ENCODE assay signal across 25 cellular contexts in genomic region chr16:52773026-52773425, GRCh38.
A peak's percentile ranks its signal among the peaks of the same experiment; 100 is the strongest.
DNase-seq lines count a peak whose midpoint lies in the region; ATAC-seq and TF ChIP-seq lines count a peak whose summit lies in the region.
"Had no signal": no experiment of that assay in that cellular context is flagged by ENCODE, and none has a peak within 500 bp of the region (broad histone marks: within the 10 kb centered on the region; RNA-seq: fewer than 3 reads in every experiment).

No MANE protein-coding gene starts in this region.

- no peak overlapping the region for H3K4me3 Mint-ChIP-seq in neural progenitor cell
- H3K4me3 Mint-ChIP-seq: activated CD4-positive, alpha-beta memory T cell treated with anti-CD3 and anti-CD28 coated beads, Interleukin-2, amount 10 ng/mL, durations not matched to agents 7 days and 5 days; CD4-positive, alpha-beta T cell; natural killer cell; stimulated activated naive CD8-positive, alpha-beta T cell treated with anti-CD3 and anti-CD28 coated beads, Interleukin-15, amount 100 ng/mL, for 72 hours; T-helper 17 cell had no signal

- H2AFZ ChIP-seq in neural progenitor cell (replicated peaks) = peak overlapping the region; percentile 23

- H3K4me1 Mint-ChIP-seq in neural progenitor cell = no peaks in the 10 kb centered on the region
- H3K4me1 Mint-ChIP-seq: activated CD4-positive, alpha-beta memory T cell treated with anti-CD3 and anti-CD28 coated beads, Interleukin-2, amount 10 ng/mL, durations not matched to agents 7 days and 5 days; natural killer cell; stimulated activated naive CD8-positive, alpha-beta T cell treated with anti-CD3 and anti-CD28 coated beads, Interleukin-15, amount 100 ng/mL, for 72 hours; T-helper 17 cell had no signal

- H3F3A ChIP-seq in neural progenitor cell (ENCODE audit: low read depth) = no peaks in the 10 kb centered on the region

- H3K27ac ChIP-seq in neural progenitor cell (no peak overlapping the region), substantia nigra (ENCODE audit: low read depth, low read length, poor library complexity, severe bottlenecking) (no peak overlapping the region)
- H3K27ac ChIP-seq: thyroid gland had no signal

- H3K27ac Mint-ChIP-seq in neural progenitor cell = no peak overlapping the region
- H3K27ac Mint-ChIP-seq: activated CD4-positive, alpha-beta memory T cell treated with anti-CD3 and anti-CD28 coated beads, Interleukin-2, amount 10 ng/mL, durations not matched to agents 7 days and 5 days; activated naive CD4-positive, alpha-beta T cell treated with anti-CD3 and anti-CD28 coated beads, Interleukin-2, amount 50 U/mL, for 72 hours; activated T-helper 2 cell treated with anti-CD3 and anti-CD28 coated beads, Interferon-gamma antibody, Interleukin-2, Interleukin-4, amounts not matched to agents 10 μg/mL and 5 μg/mL and 100 μg/mL, durations not matched to agents 14 hours and 24 hours and 36 hours; CD4-positive, alpha-beta T cell; natural killer cell; stimulated activated naive CD8-positive, alpha-beta T cell treated with anti-CD3 and anti-CD28 coated beads, Interleukin-15, amount 100 ng/mL, for 72 hours; T-helper 17 cell had no signal

- no peaks in the 10 kb centered on the region for H3K9me3 ChIP-seq in neural progenitor cell (ENCODE audit: low read depth)
- H3K9me3 ChIP-seq: thyroid gland had no signal

- no peaks in the 10 kb centered on the region for H3K27me3 ChIP-seq in neural progenitor cell
- H3K27me3 ChIP-seq: thyroid gland had no signal

- TF ChIP-seq CTCF in neural progenitor cell (IDR thresholded peaks at IDR 0.05) = no peak

- H3K27me3 Mint-ChIP-seq in neural progenitor cell (ENCODE audit: insufficient read depth, low read depth) = no peaks in the 10 kb centered on the region
- H3K27me3 Mint-ChIP-seq: activated CD4-positive, alpha-beta memory T cell treated with anti-CD3 and anti-CD28 coated beads, Interleukin-2, amount 10 ng/mL, durations not matched to agents 7 days and 5 days; CD4-positive, alpha-beta T cell; stimulated activated naive CD8-positive, alpha-beta T cell treated with anti-CD3 and anti-CD28 coated beads, Interleukin-15, amount 100 ng/mL, for 72 hours; T-helper 17 cell had no signal

- H3K9me3 Mint-ChIP-seq in neural progenitor cell = no peaks in the 10 kb centered on the region
- H3K9me3 Mint-ChIP-seq: activated CD4-positive, alpha-beta memory T cell treated with anti-CD3 and anti-CD28 coated beads, Interleukin-2, amount 10 ng/mL, durations not matched to agents 7 days and 5 days; activated naive CD4-positive, alpha-beta T cell treated with anti-CD3 and anti-CD28 coated beads, Interleukin-2, amount 50 U/mL, for 72 hours; activated T-helper 2 cell treated with anti-CD3 and anti-CD28 coated beads, Interferon-gamma antibody, Interleukin-2, Interleukin-4, amounts not matched to agents 10 μg/mL and 5 μg/mL and 100 μg/mL, durations not matched to agents 14 hours and 24 hours and 36 hours; CD4-positive, alpha-beta T cell had no signal

- no peaks in the 10 kb centered on the region for H3K36me3 ChIP-seq in neural progenitor cell
- H3K36me3 ChIP-seq: thyroid gland had no signal

- peak; percentile 12 to 48 for DNase-seq in NCI-H187 (lab: John Stamatoyannopoulos, UW)
- no peak for DNase-seq in NCI-H187 treated with DMSO at 0.1 percent for 48 hours (lab: John Stamatoyannopoulos, UW)
- peak; percentile 94 for DNase-seq in NCI-H2107 treated with DMSO at 0.1 percent for 48 hours (lab: John Stamatoyannopoulos, UW; ENCODE audit: unreplicated experiment)
- DNase-seq in NCI-H524 treated with DMSO at 0.1 percent for 48 hours (lab: John Stamatoyannopoulos, UW) = peak; percentile 98
- DNase-seq in neural progenitor cell (ENCODE audit: low spot score) = no peak
- no peak for DNase-seq in substantia nigra (lab: John Stamatoyannopoulos, UW)
- DNase-seq in 8988T = no peak
- DNase-seq: activated CD4-positive, alpha-beta memory T cell treated with anti-CD3 and anti-CD28 coated beads, Interleukin-2, amount 10 ng/mL, durations not matched to agents 7 days and 5 days; activated CD4-positive, alpha-beta T cell treated with anti-CD3 and anti-CD28 coated beads for 1 hour; CD4-positive, alpha-beta T cell; effector CD8-positive, alpha-beta T cell; H7; head of caudate nucleus; natural killer cell; NCI-H1694; NCI-H526 treated with DMSO at 0.1 percent for 48 hours; OCI-M1; stimulated activated CD8-positive, alpha-beta memory T cell treated with anti-CD3 and anti-CD28 coated beads, Interleukin-4, amount 100 ng/mL, for 48 hours; stimulated activated naive CD8-positive, alpha-beta T cell treated with anti-CD3 and anti-CD28 coated beads, Interleukin-15, amount 100 ng/mL, for 72 hours; T-helper 17 cell; thyroid gland had no signal

- H3K9ac ChIP-seq in neural progenitor cell = no peak overlapping the region

- H4K20me1 ChIP-seq in neural progenitor cell (ENCODE audit: low read depth) = no peaks in the 10 kb centered on the region

- H3K4me3 ChIP-seq in neural progenitor cell = no peak overlapping the region
- H3K4me3 ChIP-seq: thyroid gland had no signal

- no peak for ATAC-seq in HG03025 (IDR thresholded peaks at IDR 0.05; ENCODE audit: low FRiP score, unreplicated experiment)
- ATAC-seq: activated naive CD4-positive, alpha-beta T cell treated with anti-CD3 and anti-CD28 coated beads, Interleukin-2, amount 50 U/mL, for 72 hours; natural killer cell; SK-N-SH treated with all-trans-retinoic acid at 6 μM for 48 hours; stimulated activated naive CD8-positive, alpha-beta T cell treated with anti-CD3 and anti-CD28 coated beads, Interleukin-15, amount 100 ng/mL, for 72 hours; T-helper 17 cell had no signal

- H3K36me3 Mint-ChIP-seq in neural progenitor cell = no peaks in the 10 kb centered on the region
- H3K36me3 Mint-ChIP-seq: activated naive CD4-positive, alpha-beta T cell treated with anti-CD3 and anti-CD28 coated beads, Interleukin-2, amount 50 U/mL, for 72 hours; natural killer cell had no signal

- no peak overlapping the region for H3K4me2 ChIP-seq in neural progenitor cell

- H3K79me2 ChIP-seq in neural progenitor cell (ENCODE audit: low read depth) = no peaks in the 10 kb centered on the region

- peaks cover 7% of the 10 kb centered on the region for H3K4me1 ChIP-seq in neural progenitor cell
- H3K4me1 ChIP-seq: thyroid gland had no signal

Comparison
In these comparisons a context has a peak if more than half of its experiments do, and no peak if none do; other contexts are left out.
1. DNase-seq: peak in NCI-H187 (2 of 2), NCI-H2107 treated with DMSO at 0.1 percent for 48 hours (single experiment) and NCI-H524 treated with DMSO at 0.1 percent for 48 hours (single experiment); none in NCI-H187 treated with DMSO at 0.1 percent for 48 hours (single experiment), neural progenitor cell (single experiment), substantia nigra (0 of 49) and 8988T (single experiment).